ENCODE assay signal across 31 cellular contexts in the genomic region with DNA sequence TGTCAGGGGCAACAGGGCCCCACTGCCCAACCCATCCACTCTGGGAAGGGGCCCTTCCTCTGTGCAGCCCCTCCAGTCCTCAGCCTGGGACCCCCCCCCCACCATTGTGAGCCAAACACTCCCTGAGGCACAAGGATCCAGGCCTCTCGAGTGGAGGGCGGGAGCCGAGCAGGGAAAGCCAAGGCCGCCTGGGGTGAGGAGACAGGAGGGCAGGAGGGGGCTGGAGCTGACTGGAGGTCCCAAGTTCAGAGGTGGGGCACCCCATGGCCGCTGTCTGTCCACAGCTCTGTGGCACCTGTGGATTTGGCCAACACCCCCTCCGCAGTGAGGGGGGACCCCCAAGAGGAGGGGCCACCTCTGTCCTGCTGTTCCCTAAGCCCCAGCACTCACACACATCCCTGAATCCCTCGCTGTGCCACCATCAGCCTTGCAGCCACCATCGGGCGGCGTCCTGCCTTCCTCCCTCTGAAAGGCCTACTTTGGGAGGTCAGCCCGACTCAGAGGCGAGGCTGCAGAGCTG. TPM values are rescaled to one million over a fixed set of nuclear protein-coding genes. Genes with fewer than 3 reads are reported as not detected.
A peak's percentile ranks its signal among the peaks of the same experiment; 100 is the strongest.
DNase-seq lines count a peak whose midpoint lies in the region; ATAC-seq and TF ChIP-seq lines count a peak whose summit lies in the region.
"Had no signal": no experiment of that assay in that cellular context is flagged by ENCODE, and none has a peak within 500 bp of the region (broad histone marks: within the 10 kb centered on the region; RNA-seq: fewer than 3 reads in every experiment).

No MANE protein-coding gene starts in this region.

- H3K4me1 ChIP-seq in heart left ventricle (no peaks in the 10 kb centered on the region), testis (no peaks in the 10 kb centered on the region)
- H3K4me1 ChIP-seq: colonic mucosa, stomach, tibial nerve had no signal

- H3K4me3 Mint-ChIP-seq in glutamatergic neuron (ENCODE audit: unreplicated experiment) = no peak overlapping the region
- H3K4me3 Mint-ChIP-seq: activated CD4-positive, alpha-beta memory T cell treated with anti-CD3 and anti-CD28 coated beads for 36 hours; activated naive CD8-positive, alpha-beta T cell; activated T-helper 17 cell treated with anti-CD3 and anti-CD28 coated beads, Interleukin-2, amount 50 U/mL, for 72 hours; CD8-positive, alpha-beta T cell; immature natural killer cell; T-helper 1 cell treated with Interleukin-12 subunit alpha and Interleukin-12 subunit beta and Interleukin-4 antibody, amounts not matched to agents 30 μg/mL and 1 μg/mL, for 36 hours had no signal

- H3K9me3 ChIP-seq in heart left ventricle (no peaks in the 10 kb centered on the region), testis (no peaks in the 10 kb centered on the region)
- H3K9me3 ChIP-seq: colonic mucosa, stomach, tibial nerve had no signal

- 69 to 82% (median 82%) methylated on average over 5 to 12 of the region's 12 CpGs for WGBS in heart left ventricle, 4 donors
- 80 to 82% methylated on average over 2 to 11 of the region's 12 CpGs for WGBS in testis, 2 donors

- TF ChIP-seq POLR2A in heart left ventricle (IDR thresholded peaks at IDR 0.05) = no peak
- no peak for TF ChIP-seq POLR2A in testis (IDR thresholded peaks at IDR 0.05)

- H3K36me3 ChIP-seq in heart left ventricle (no peaks in the 10 kb centered on the region), H7 (replicated peaks; ENCODE audit: control insufficient read depth, insufficient read depth, low read length) (no peaks in the 10 kb centered on the region), testis (ENCODE audit: low read depth, missing control alignments) (no peaks in the 10 kb centered on the region)
- H3K36me3 ChIP-seq: colonic mucosa, stomach, tibial nerve had no signal

- H3K9me3 Mint-ChIP-seq in glutamatergic neuron (ENCODE audit: unreplicated experiment) = peaks cover 6% of the 10 kb centered on the region
- H3K9me3 Mint-ChIP-seq: activated CD4-positive, alpha-beta memory T cell treated with anti-CD3 and anti-CD28 coated beads for 36 hours; activated T-helper 17 cell treated with anti-CD3 and anti-CD28 coated beads, Interleukin-2, amount 50 U/mL, for 72 hours; CD8-positive, alpha-beta T cell; immature natural killer cell; T-helper 1 cell treated with Interleukin-12 subunit alpha and Interleukin-12 subunit beta and Interleukin-4 antibody, amounts not matched to agents 30 μg/mL and 1 μg/mL, for 36 hours had no signal

- ATAC-seq in heart left ventricle = no peak
- ATAC-seq in GM19452 (IDR thresholded peaks at IDR 0.05; ENCODE audit: unreplicated experiment) = no peak
- ATAC-seq: activated T-helper 17 cell treated with anti-CD3 and anti-CD28 coated beads, Interleukin-2, amount 50 U/mL, for 72 hours; CD8-positive, alpha-beta T cell; left lobe of liver; PC-3; SK-N-SH treated with all-trans-retinoic acid at 6 μM for 48 hours had no signal

- H3K27me3 ChIP-seq in heart left ventricle (peaks cover 0 to 15% (median 0%) of the 10 kb centered on the region in 9 donors), H7 (ENCODE audit: control insufficient read depth, insufficient read depth, low read length) (no peaks in the 10 kb centered on the region), testis (no peaks in the 10 kb centered on the region)
- H3K27me3 ChIP-seq: colonic mucosa had no signal

- no peaks in the 10 kb centered on the region for H3K36me3 Mint-ChIP-seq in glutamatergic neuron (ENCODE audit: unreplicated experiment)
- H3K36me3 Mint-ChIP-seq: activated CD4-positive, alpha-beta memory T cell treated with anti-CD3 and anti-CD28 coated beads for 36 hours; activated naive CD8-positive, alpha-beta T cell; CD8-positive, alpha-beta T cell; immature natural killer cell had no signal

- intact Hi-C loops in heart left ventricle (cut with DNase I) (loop anchor here in 1 of 10 donors (5.0 kb wide), 1 partner anchor 412 kb away; no protein-coding TSS in a partner anchor), cardiac septum (cut with DNase I) (no loop called here), testis (cut with DNase I; ENCODE audit: low total_unique reads) (no loop called here)

- no peak overlapping the region for H3K27ac Mint-ChIP-seq in glutamatergic neuron (ENCODE audit: unreplicated experiment)
- H3K27ac Mint-ChIP-seq: activated CD4-positive, alpha-beta memory T cell treated with anti-CD3 and anti-CD28 coated beads for 36 hours; activated T-helper 17 cell treated with anti-CD3 and anti-CD28 coated beads, Interleukin-2, amount 50 U/mL, for 72 hours; CD8-positive, alpha-beta T cell; immature natural killer cell; T-helper 1 cell treated with Interleukin-12 subunit alpha and Interleukin-12 subunit beta and Interleukin-4 antibody, amounts not matched to agents 30 μg/mL and 1 μg/mL, for 36 hours had no signal

- TF ChIP-seq CTCF in heart left ventricle (IDR thresholded peaks at IDR 0.05) (no peak), glutamatergic neuron (IDR thresholded peaks at IDR 0.05; ENCODE audit: partially characterized antibody, unreplicated experiment) (no peak), testis (IDR thresholded peaks at IDR 0.05) (no peak)

- H3K4me1 Mint-ChIP-seq in glutamatergic neuron (ENCODE audit: low read depth, unreplicated experiment) = no peaks in the 10 kb centered on the region
- H3K4me1 Mint-ChIP-seq: activated T-helper 17 cell treated with anti-CD3 and anti-CD28 coated beads, Interleukin-2, amount 50 U/mL, for 72 hours; immature natural killer cell had no signal

- H3K27me3 Mint-ChIP-seq in glutamatergic neuron (ENCODE audit: unreplicated experiment) = peaks cover 7% of the 10 kb centered on the region

- no peak overlapping the region for H3K4me3 ChIP-seq in heart left ventricle
- H3K4me3 ChIP-seq in H7 (ENCODE audit: insufficient read depth, low read depth, low read length) = no peak overlapping the region
- H3K4me3 ChIP-seq in testis = no peak overlapping the region
- H3K4me3 ChIP-seq: colonic mucosa, smooth muscle cell, stomach, tibial nerve had no signal

- DNase-seq in heart left ventricle (peak; percentile 1 to 33 (median 18)), cardiac septum (ENCODE audit: low spot score) (no peak), H7 (peak; percentile 72), glutamatergic neuron (peak; percentile 16), retina (peak; percentile 36), testis (no peak), caudate nucleus (lab: John Stamatoyannopoulos, UW) (no peak)
- DNase-seq: activated CD4-positive, alpha-beta memory T cell treated with anti-CD3 and anti-CD28 coated beads for 36 hours; activated CD8-positive, alpha-beta memory T cell treated with anti-CD3 and anti-CD28 coated beads, Interleukin-2, amount 50 U/mL, for 48 hours; CD8-positive, alpha-beta T cell; colonic mucosa; effector CD8-positive, alpha-beta T cell; immature natural killer cell; NCI-H2029; NCI-H524 treated with DMSO at 0.1 percent for 48 hours; NK-92 treated with Interleukin-12 subunit alpha and Interleukin-12 subunit beta, amount 100 ng/mL, for 24 hours; occipital lobe; PC-3; stimulated activated CD4-positive, alpha-beta T cell treated with anti-CD3 and anti-CD28 coated beads, Interleukin-1b, Interleukin-23, amount 100 ng/mL, for 48 hours; stimulated activated CD8-positive, alpha-beta memory T cell treated with anti-CD3 and anti-CD28 coated beads, Interleukin-4, amount 100 ng/mL, for 48 hours; stomach had no signal

- no peak overlapping the region for H3K27ac ChIP-seq in heart left ventricle
- H3K27ac ChIP-seq in testis = no peak overlapping the region
- H3K27ac ChIP-seq in caudate nucleus (ENCODE audit: low read depth, low read length) = no peak overlapping the region
- H3K27ac ChIP-seq: colonic mucosa, epithelial cell of prostate, stomach, tibial nerve had no signal

RNA-seq across cellular contexts. Expression of gene C14orf180, which starts 25.4 kb away (rescaled TPM):
- total RNA-seq in heart left ventricle (100 to 1,000 TPM in 2 of 9 donors, 10 to 100 TPM in 7; 25.5 to 170 (median 75.3) TPM), cardiac septum (67.8 TPM), glutamatergic neuron (ENCODE audit: unreplicated experiment) (not detected), testis (under 1 TPM in 1 of 2 donors, not detected in 1; 0.16 TPM)
- polyA plus RNA-seq in heart left ventricle (100 to 1,000 TPM in 1 of 2 donors, 10 to 100 TPM in 1; 11.1 to 121 TPM), testis (ENCODE audit: insufficient read depth, low read depth, low replicate concordance) (0.86 TPM)
- total RNA-seq in H7 (2014; rRNA removed; shearing (Covaris generic)) = not detected in 2 replicates
- total RNA-seq: activated CD4-positive, alpha-beta memory T cell treated with anti-CD3 and anti-CD28 coated beads for 36 hours; activated T-helper 17 cell treated with anti-CD3 and anti-CD28 coated beads, Interleukin-2, amount 50 U/mL, for 72 hours; bronchial epithelial cell; CD8-positive, alpha-beta T cell; occipital lobe; PC-3 had no signal
- polyA plus RNA-seq: immature natural killer cell had no signal

RNA-seq across cellular contexts. Expression of gene TMEM179, which starts 50.4 kb away (rescaled TPM):
- total RNA-seq in heart left ventricle = 1 to 10 TPM in 1 of 9 donors, under 1 TPM in 4, not detected in 4; 0.25 to 1.1 (median 0.40) TPM
- under 1 TPM; 0.15 to 0.61 TPM for polyA plus RNA-seq in heart left ventricle
- 0.89 TPM for total RNA-seq in cardiac septum
- 1.9 and 3.2 TPM in 2 replicates for total RNA-seq in H7 (2014; rRNA removed; shearing (Covaris generic))
- 28.8 TPM for total RNA-seq in glutamatergic neuron (ENCODE audit: unreplicated experiment)
- total RNA-seq in testis = 10 to 100 TPM in 1 of 2 donors, 1 to 10 TPM in 1; 9.8 to 12.1 TPM
- polyA plus RNA-seq in testis (ENCODE audit: insufficient read depth, low read depth, low replicate concordance) = 4.9 TPM
- total RNA-seq: activated CD4-positive, alpha-beta memory T cell treated with anti-CD3 and anti-CD28 coated beads for 36 hours; bronchial epithelial cell; CD8-positive, alpha-beta T cell; PC-3 had no signal
- polyA plus RNA-seq: immature natural killer cell had no signal

Comparison
In these comparisons a context has a peak if more than half of its experiments do, and no peak if none do; other contexts are left out.
1. DNase-seq: peak in heart left ventricle (5 of 5), H7 (single experiment), glutamatergic neuron (single experiment) and retina (single experiment); none in cardiac septum (single experiment), testis (single experiment) and caudate nucleus (0 of 61).
2. RNA of gene C14orf180, which starts 25.4 kb away (total RNA-seq): 25.5 to 170 TPM in heart left ventricle and 67.8 TPM in cardiac septum (single experiment); 0.16 TPM in testis, not detected in H7 and not detected in glutamatergic neuron (single experiment); every median in the first group is over 10 times any median in the second.